ENCODE assay signal across 20 cellular contexts in the genomic region with DNA sequence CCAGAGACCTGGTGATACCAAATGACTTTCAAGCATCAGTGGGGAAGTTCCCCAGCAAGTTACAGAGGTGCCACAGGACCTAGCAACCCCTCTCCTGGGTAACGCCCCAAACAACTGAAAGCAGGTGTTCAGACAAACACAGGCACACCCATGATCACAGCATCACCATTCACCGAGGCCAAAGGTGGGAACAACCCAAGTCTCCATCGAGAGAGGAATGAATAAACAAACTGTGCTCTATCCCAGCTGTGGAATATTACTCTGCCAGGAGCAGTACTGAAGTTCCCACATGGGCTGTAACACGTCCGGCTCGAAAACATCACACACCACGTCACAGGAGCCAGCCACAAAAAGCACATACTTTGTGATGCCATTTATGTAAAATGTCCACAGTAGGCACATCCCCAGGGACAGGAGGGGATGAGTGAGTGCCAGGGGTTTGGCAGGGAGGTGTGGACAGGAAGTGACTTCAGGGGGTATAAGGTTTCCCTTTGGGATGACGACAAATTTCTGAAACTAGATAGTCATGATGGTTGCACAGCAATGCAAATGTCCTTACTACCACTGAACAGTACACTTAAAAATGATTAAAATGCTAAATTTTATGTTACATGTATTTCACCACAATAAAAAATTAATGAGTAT.
DNase-seq lines count a peak whose midpoint lies in the region; ATAC-seq, FAIRE-seq and TF ChIP-seq lines count a peak whose summit lies in the region.
"Had no signal": no experiment of that assay in that cellular context is flagged by ENCODE, and none has a peak within 500 bp of the region (broad histone marks: within the 10 kb centered on the region; RNA-seq: fewer than 3 reads in every experiment).

No MANE protein-coding gene starts in this region.

- H4K91ac ChIP-seq in IMR-90 (ENCODE audit: insufficient read depth, low read depth, low read length), result no peak overlapping the region

- H3K9me3 Mint-ChIP-seq in activated T-helper 1 cell treated with anti-CD3 and anti-CD28 coated beads, Interleukin-12 subunit alpha, Interleukin-12 subunit beta, Interleukin-2, Interleukin-4 antibody, amounts not matched to agents 30 ng/mL and 10 ng/mL and 1 ng/mL, durations not matched to agents 14 hours and 24 hours and 36 hours, result no peaks in the 10 kb centered on the region

- CTCF ChIA-PET in IMR-90 (lab: Yijun Ruan, JAX), result no interaction called here

- H3K36me3 Mint-ChIP-seq in activated T-helper 1 cell treated with anti-CD3 and anti-CD28 coated beads, Interleukin-12 subunit alpha, Interleukin-12 subunit beta, Interleukin-2, Interleukin-4 antibody, amounts not matched to agents 30 ng/mL and 10 ng/mL and 1 ng/mL, durations not matched to agents 14 hours and 24 hours and 36 hours (ENCODE audit: low read depth), result no peaks in the 10 kb centered on the region
- H3K36me3 Mint-ChIP-seq: CD4-positive, alpha-beta memory T cell had no signal

- H2AK5ac ChIP-seq in IMR-90 (ENCODE audit: low read depth, low read length), result no peak overlapping the region

- H2BK20ac ChIP-seq in IMR-90 (ENCODE audit: low read depth, low read length), result no peak overlapping the region

- H3K14ac ChIP-seq in IMR-90 (replicated peaks; ENCODE audit: low read depth, low read length), result no peak overlapping the region; the same call in 1 of the 2 replicates

- H3K9ac ChIP-seq in IMR-90 (ENCODE audit: low read depth, low read length), result no peak overlapping the region

- H3K27me3 ChIP-seq in IMR-90 (ENCODE audit: control insufficient read depth, insufficient read depth, low read length) (no peaks in the 10 kb centered on the region), bronchial epithelial cell (ENCODE audit: control insufficient read depth, insufficient read depth, low read length) (no peaks in the 10 kb centered on the region), psoas muscle (ENCODE audit: insufficient read depth in 3 of 3, low read length in 2 of 3) (no peaks in the 10 kb centered on the region)
- H3K27me3 ChIP-seq: SJSA1 had no signal

- WGBS in IMR-90 (ENCODE audit: extremely low coverage in 2 of 2, insufficient read length in 1 of 2), 2 experiments, result no CpG with 5 or more reads among the region's 8 CpGs
- WGBS in psoas muscle, 3 donors, result 80 to 83% (median 81%) methylated on average over 8 of the region's 8 CpGs

- DNase-seq in Daoy (ENCODE audit: low read depth) (peak; percentile 54), IMR-90 (peak; percentile 27), bronchial epithelial cell (ENCODE audit: low read depth) (peak; percentile 32), psoas muscle (no peak), NCI-H2107 treated with DMSO at 0.1 percent for 48 hours (lab: John Stamatoyannopoulos, UW; ENCODE audit: unreplicated experiment) (no peak), NCI-H1048 (lab: John Stamatoyannopoulos, UW) (no peak), NCI-H1092 treated with DMSO at 0.1 percent for 48 hours (lab: John Stamatoyannopoulos, UW) (no peak)
- DNase-seq in activated T-helper 1 cell treated with anti-CD3 and anti-CD28 coated beads, Interleukin-12 subunit alpha, Interleukin-12 subunit beta, Interleukin-2, Interleukin-4 antibody, amounts not matched to agents 30 ng/mL and 10 ng/mL and 1 ng/mL, durations not matched to agents 14 hours and 24 hours and 36 hours (ENCODE audit: low spot score), result no peak
- DNase-seq: ACHN; CD4-positive, alpha-beta memory T cell; H7; KBM-7; NCI-H1105; NCI-H187; NCI-H2171; NCI-H510A; SW 1271 had no signal

- peaks cover 9% of the 10 kb centered on the region for H3K4me1 Mint-ChIP-seq in activated T-helper 1 cell treated with anti-CD3 and anti-CD28 coated beads, Interleukin-12 subunit alpha, Interleukin-12 subunit beta, Interleukin-2, Interleukin-4 antibody, amounts not matched to agents 30 ng/mL and 10 ng/mL and 1 ng/mL, durations not matched to agents 14 hours and 24 hours and 36 hours (ENCODE audit: low read depth)
- H3K4me1 Mint-ChIP-seq: B cell; CD4-positive, alpha-beta memory T cell had no signal

- H2AK9ac ChIP-seq in IMR-90 (replicated peaks; ENCODE audit: low read depth, low read length, poor library complexity), result no peak overlapping the region

- H3K36me3 ChIP-seq in IMR-90 (ENCODE audit: control insufficient read depth, insufficient read depth, low read length) (peaks cover 23% of the 10 kb centered on the region), bronchial epithelial cell (ENCODE audit: control insufficient read depth, insufficient read depth, low read length) (no peaks in the 10 kb centered on the region), psoas muscle (ENCODE audit: insufficient read depth in 1 of 2, low read depth in 1 of 2) (no peaks in the 10 kb centered on the region)

- in situ Hi-C loops in IMR-90 (cut with MboI; ENCODE audit: low sequenced_read_pairs), result no loop called here

- H3K18ac ChIP-seq in IMR-90 (ENCODE audit: low read depth, low read length), result no peak overlapping the region

- H2BK120ac ChIP-seq in IMR-90 (ENCODE audit: low read depth, low read length), result no peak overlapping the region

- H3K4me2 ChIP-seq in IMR-90 (ENCODE audit: low read depth, low read length), result no peak overlapping the region

- no peak overlapping the region for H3K4me3 Mint-ChIP-seq in activated T-helper 1 cell treated with anti-CD3 and anti-CD28 coated beads, Interleukin-12 subunit alpha, Interleukin-12 subunit beta, Interleukin-2, Interleukin-4 antibody, amounts not matched to agents 30 ng/mL and 10 ng/mL and 1 ng/mL, durations not matched to agents 14 hours and 24 hours and 36 hours
- H3K4me3 Mint-ChIP-seq: B cell; CD4-positive, alpha-beta memory T cell had no signal

- peaks cover 46% of the 10 kb centered on the region for H3K9me1 ChIP-seq in IMR-90 (ENCODE audit: insufficient read depth, low read length)

- no peak overlapping the region for H3K23ac ChIP-seq in IMR-90 (ENCODE audit: low read depth, low read length)

- H3K27ac ChIP-seq in IMR-90 (ENCODE audit: insufficient read depth, low read length) (no peak overlapping the region), psoas muscle (no peak overlapping the region)
- H3K27ac ChIP-seq: SJSA1 had no signal

- no peak overlapping the region for H2AFZ ChIP-seq in IMR-90 (replicated peaks; ENCODE audit: low read length, poor library complexity)

- H2BK15ac ChIP-seq in IMR-90 (ENCODE audit: low read depth, low read length), result no peak overlapping the region

- H3K4me1 ChIP-seq in IMR-90 (ENCODE audit: control insufficient read depth, insufficient read depth, low read length), result peaks cover 10% of the 10 kb centered on the region
- peaks cover 4% of the 10 kb centered on the region for H3K4me1 ChIP-seq in psoas muscle

- BruUV-seq in IMR-90 (replicated peaks; lab: Mats Ljungman, UMichigan), result no TSS peak

- dilution Hi-C loops in IMR-90 (cut with HindIII; ENCODE audit: low sequenced_read_pairs, unreplicated experiment), result no loop called here

- H3K9me3 ChIP-seq in IMR-90 (ENCODE audit: control insufficient read depth, insufficient read depth, low read length) (no peaks in the 10 kb centered on the region), psoas muscle (no peaks in the 10 kb centered on the region)
- H3K9me3 ChIP-seq: SJSA1 had no signal

- no peak overlapping the region for H2BK5ac ChIP-seq in IMR-90 (ENCODE audit: low read depth, low read length, poor library complexity, severe bottlenecking)

- peaks cover 57 to 96% of the 10 kb centered on the region in 2 experiments for H3K79me1 ChIP-seq in IMR-90 (ENCODE audit: low read depth in 1 of 2, low read length in 2 of 2)

- H4K8ac ChIP-seq in IMR-90 (ENCODE audit: low read depth in 2 of 2, low read length in 2 of 2), result no peak overlapping the region

- H3K56ac ChIP-seq in IMR-90 (ENCODE audit: extremely low read depth, insufficient read depth, low read length), result no peak overlapping the region

- no peak overlapping the region for H3K4me3 ChIP-seq in IMR-90 (ENCODE audit: insufficient read depth, low read depth, low read length)
- no peak overlapping the region for H3K4me3 ChIP-seq in bronchial epithelial cell (ENCODE audit: low read depth, low read length)
- no peak overlapping the region for H3K4me3 ChIP-seq in psoas muscle
- H3K4me3 ChIP-seq: SJSA1 had no signal

- no peaks in the 10 kb centered on the region for H3K27me3 Mint-ChIP-seq in activated T-helper 1 cell treated with anti-CD3 and anti-CD28 coated beads, Interleukin-12 subunit alpha, Interleukin-12 subunit beta, Interleukin-2, Interleukin-4 antibody, amounts not matched to agents 30 ng/mL and 10 ng/mL and 1 ng/mL, durations not matched to agents 14 hours and 24 hours and 36 hours (ENCODE audit: insufficient read depth)
- H3K27me3 Mint-ChIP-seq: B cell; CD4-positive, alpha-beta memory T cell had no signal

- H4K5ac ChIP-seq in IMR-90 (ENCODE audit: low read depth, low read length), result no peak overlapping the region

- H4K20me1 ChIP-seq in IMR-90 (ENCODE audit: insufficient read depth, low read length), result peaks cover 97% of the 10 kb centered on the region

- TF ChIP-seq CTCF in IMR-90 (conservative IDR thresholded peaks at IDR 0.05; ENCODE audit: low read depth, low read length) (no peak), bronchial epithelial cell (IDR thresholded peaks at IDR 0.05; ENCODE audit: insufficient read depth, low read length, severe bottlenecking) (no peak), psoas muscle (IDR thresholded peaks at IDR 0.05) (no peak)

- TF ChIP-seq RAD21 in IMR-90 (IDR thresholded peaks at IDR 0.05; ENCODE audit: low read length), result no peak

- ATAC-seq in IMR-90 (ENCODE audit: low read depth), result no peak
- ATAC-seq in psoas muscle, result peak; percentile 59 to 70 (median 66)

- FAIRE-seq in bronchial epithelial cell (lab: Jason Lieb, UNC), result peak; percentile 66
- FAIRE-seq: D721Med had no signal

- POLR2A ChIA-PET in IMR-90 (lab: Charles Lee; ENCODE audit: unreplicated experiment), result no interaction called here

- H3K4ac ChIP-seq in IMR-90 (ENCODE audit: low read depth, low read length), result no peak overlapping the region

- no peak for TF ChIP-seq POLR2A in IMR-90 (IDR thresholded peaks at IDR 0.05; ENCODE audit: low read depth, low read length)

- intact Hi-C loops in IMR-90 (cut with micrococcal nuclease), result no loop called here
- intact Hi-C loops in psoas muscle (cut with DNase I), result no loop called here
- intact Hi-C loops in activated T-helper 1 cell treated with anti-CD3 and anti-CD28 coated beads, Interleukin-12 subunit alpha, Interleukin-12 subunit beta, Interleukin-2, Interleukin-4 antibody, amounts not matched to agents 30 ng/mL and 10 ng/mL and 1 ng/mL, durations not matched to agents 14 hours and 24 hours and 36 hours (cut with micrococcal nuclease), result no loop called here

- no peak overlapping the region for H3K27ac Mint-ChIP-seq in activated T-helper 1 cell treated with anti-CD3 and anti-CD28 coated beads, Interleukin-12 subunit alpha, Interleukin-12 subunit beta, Interleukin-2, Interleukin-4 antibody, amounts not matched to agents 30 ng/mL and 10 ng/mL and 1 ng/mL, durations not matched to agents 14 hours and 24 hours and 36 hours
- H3K27ac Mint-ChIP-seq: B cell; CD4-positive, alpha-beta memory T cell had no signal

TF ChIP-seq in IMR-90, 13 proteins besides CTCF, POLR2A, EP300 and RAD21 (continues in another document):
- TF ChIP-seq SMC3 (IDR thresholded peaks at IDR 0.05; ENCODE audit: low read depth, low read length), result no peak
- TF ChIP-seq CEBPB (IDR thresholded peaks at IDR 0.05; ENCODE audit: low read depth, low read length), result no peak

Comparison
In these comparisons a context has a peak if more than half of its experiments do, and no peak if none do; other contexts are left out.
1. DNase-seq: peak in Daoy (single experiment), IMR-90 (single experiment) and bronchial epithelial cell (single experiment); none in psoas muscle (0 of 2), activated T-helper 1 cell treated with anti-CD3 and anti-CD28 coated beads, Interleukin-12 subunit alpha, Interleukin-12 subunit beta, Interleukin-2, Interleukin-4 antibody, amounts not matched to agents 30 ng/mL and 10 ng/mL and 1 ng/mL, durations not matched to agents 14 hours and 24 hours and 36 hours (single experiment), NCI-H2107 treated with DMSO at 0.1 percent for 48 hours (single experiment), NCI-H1048 (single experiment) and NCI-H1092 treated with DMSO at 0.1 percent for 48 hours (single experiment).